ENCODE assay signal across 8 cellular contexts in the genomic region with DNA sequence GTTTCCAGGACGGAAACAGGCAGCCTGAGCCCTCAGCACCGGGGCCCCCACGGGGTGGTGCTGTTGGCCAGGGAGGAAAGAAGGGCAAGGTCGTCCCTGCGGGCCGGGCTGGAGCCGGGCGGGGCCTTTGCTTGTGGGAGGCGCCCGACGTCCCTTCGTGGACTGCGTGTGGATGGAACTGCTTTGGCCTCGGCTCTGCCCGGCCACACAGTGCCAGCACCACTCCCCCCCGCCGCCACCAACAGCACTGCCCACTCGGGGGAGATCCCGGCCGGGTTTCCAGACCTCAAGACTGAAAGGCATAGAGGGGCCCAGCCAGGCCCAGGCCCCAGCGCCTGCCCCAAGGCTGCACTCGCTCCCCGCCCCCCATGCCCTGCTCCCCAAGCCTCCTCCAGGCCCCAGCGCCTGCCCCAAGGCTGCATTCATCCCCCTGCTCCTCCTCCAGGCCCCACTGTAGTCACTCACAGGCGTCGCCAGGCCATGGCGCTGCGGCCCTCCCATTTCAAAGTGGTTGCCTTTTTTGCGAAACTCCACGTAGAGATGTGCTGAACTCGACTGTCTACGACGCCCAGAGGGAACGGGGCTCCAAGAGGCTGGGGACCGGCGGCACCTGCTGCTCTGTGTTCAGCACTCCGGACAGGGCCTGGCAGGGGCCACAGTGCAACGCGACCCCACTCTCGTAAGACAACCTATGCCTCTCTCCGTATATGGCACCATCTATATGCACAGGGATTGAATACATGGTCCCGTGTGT. TPM values are rescaled to one million over a fixed set of nuclear protein-coding genes. Genes with fewer than 3 reads are reported as not detected.
DNase-seq lines count a peak whose midpoint lies in the region; ATAC-seq and TF ChIP-seq lines count a peak whose summit lies in the region.

No MANE protein-coding gene starts in this region.

- H3K56ac ChIP-seq in mesendoderm (ENCODE audit: low read length), result peak overlapping the region; percentile 76

- no peaks in the 10 kb centered on the region for H3K27me3 Mint-ChIP-seq in activated CD4-positive, alpha-beta T cell treated with anti-CD3 and anti-CD28 coated beads, Interleukin-2, amount 10 ng/mL, durations not matched to agents 7 days and 5 days
- peaks cover 22% of the 10 kb centered on the region for H3K27me3 Mint-ChIP-seq in endothelial cell (ENCODE audit: unreplicated experiment)

- H2BK5ac ChIP-seq in mesendoderm (ENCODE audit: low read length), result no peak overlapping the region

- H3K27me3 ChIP-seq in mesendoderm (ENCODE audit: insufficient read depth, low read length, poor library complexity), result no peaks in the 10 kb centered on the region

- no peak overlapping the region for H3K27ac Mint-ChIP-seq in activated CD4-positive, alpha-beta T cell treated with anti-CD3 and anti-CD28 coated beads, Interleukin-2, amount 10 ng/mL, durations not matched to agents 7 days and 5 days
- no peak overlapping the region for H3K27ac Mint-ChIP-seq in endothelial cell (ENCODE audit: unreplicated experiment)

- peak overlapping the region; percentile 36 for H3K9ac ChIP-seq in mesendoderm (ENCODE audit: low read length)

- no peak overlapping the region for H3K27ac ChIP-seq in mesendoderm (ENCODE audit: low read depth, low read length)

- no peak overlapping the region for H3K4me3 Mint-ChIP-seq in activated CD4-positive, alpha-beta T cell treated with anti-CD3 and anti-CD28 coated beads, Interleukin-2, amount 10 ng/mL, durations not matched to agents 7 days and 5 days
- H3K4me3 Mint-ChIP-seq in endothelial cell (ENCODE audit: unreplicated experiment), result no peak overlapping the region

- H2BK15ac ChIP-seq in mesendoderm (replicated peaks; ENCODE audit: low read depth), result no peak overlapping the region

- no peak overlapping the region for H3K23ac ChIP-seq in mesendoderm (ENCODE audit: low read length)

- H2BK120ac ChIP-seq in mesendoderm (ENCODE audit: low read depth, low read length), result no peak overlapping the region

- DNase-seq in DMS153 (lab: John Stamatoyannopoulos, UW) (peak; percentile 25), NCI-H1694 (lab: John Stamatoyannopoulos, UW) (peak; percentile 26), endothelial cell (ENCODE audit: low spot score) (peak; percentile 68), mesendoderm (peak; percentile 77), NCI-H446 treated with DMSO at 0.1 percent for 48 hours (lab: John Stamatoyannopoulos, UW) (no peak)
- peak; percentile 50 for DNase-seq in activated CD4-positive, alpha-beta T cell treated with anti-CD3 and anti-CD28 coated beads, Interleukin-2, amount 10 ng/mL, durations not matched to agents 7 days and 5 days
- peak; percentile 44 for DNase-seq in stimulated activated CD8-positive, alpha-beta memory T cell treated with anti-CD3 and anti-CD28 coated beads, Interleukin-4, amount 100 ng/mL, for 24 hours (ENCODE audit: low read depth)

- peak; percentile 76 for ATAC-seq in GM21619 (IDR thresholded peaks at IDR 0.05; ENCODE audit: unreplicated experiment)

- TF ChIP-seq CTCF in endothelial cell (IDR thresholded peaks at IDR 0.05; ENCODE audit: unreplicated experiment), result no peak

- no peaks in the 10 kb centered on the region for H3K79me2 ChIP-seq in mesendoderm (ENCODE audit: control insufficient read depth, insufficient read depth, low read length)

- POLR2A ChIA-PET in activated CD4-positive, alpha-beta T cell treated with anti-CD3 and anti-CD28 coated beads, Interleukin-2, amount 10 ng/mL, durations not matched to agents 7 days and 5 days (lab: Charles Lee), result no interaction called here

- no peak overlapping the region for H2AK5ac ChIP-seq in mesendoderm (ENCODE audit: low read length)

- no peak overlapping the region for H3K18ac ChIP-seq in mesendoderm (ENCODE audit: low read length)

- H4K8ac ChIP-seq in mesendoderm (ENCODE audit: low read depth, low read length), result no peak overlapping the region

- no peaks in the 10 kb centered on the region for H3K4me1 ChIP-seq in mesendoderm (ENCODE audit: control insufficient read depth, low read depth, low read length)

- no peak overlapping the region for H3K4ac ChIP-seq in mesendoderm (ENCODE audit: low read depth, low read length)

- H3K4me3 ChIP-seq in mesendoderm (ENCODE audit: low read length), result no peak overlapping the region

- no peaks in the 10 kb centered on the region for H3K36me3 ChIP-seq in mesendoderm (ENCODE audit: control insufficient read depth, insufficient read depth, low read length)

- H4K5ac ChIP-seq in mesendoderm (ENCODE audit: low read length), result no peak overlapping the region

- no CpG with 5 or more reads among the region's 42 CpGs for WGBS in mesendoderm (ENCODE audit: extremely low coverage, insufficient coverage, low lambda C conversion rate)

- H3K4me1 Mint-ChIP-seq in activated CD4-positive, alpha-beta T cell treated with anti-CD3 and anti-CD28 coated beads, Interleukin-2, amount 10 ng/mL, durations not matched to agents 7 days and 5 days, result peaks cover 5% of the 10 kb centered on the region
- no peaks in the 10 kb centered on the region for H3K4me1 Mint-ChIP-seq in endothelial cell (ENCODE audit: unreplicated experiment)

- H3K79me1 ChIP-seq in mesendoderm (ENCODE audit: low read length), result no peaks in the 10 kb centered on the region

- H3K4me2 ChIP-seq in mesendoderm (ENCODE audit: low read length), result peak overlapping the region; percentile 15

- H3K9me3 Mint-ChIP-seq in activated CD4-positive, alpha-beta T cell treated with anti-CD3 and anti-CD28 coated beads, Interleukin-2, amount 10 ng/mL, durations not matched to agents 7 days and 5 days, result peaks cover 2% of the 10 kb centered on the region
- peaks cover 5% of the 10 kb centered on the region for H3K9me3 Mint-ChIP-seq in endothelial cell (ENCODE audit: unreplicated experiment)

- CTCF ChIA-PET in activated CD4-positive, alpha-beta T cell treated with anti-CD3 and anti-CD28 coated beads, Interleukin-2, amount 10 ng/mL, durations not matched to agents 7 days and 5 days (lab: Charles Lee), result interaction anchor here (1.0 kb wide), 1 partner anchor 20 kb away, joined by 3 read pairs; no protein-coding TSS in a partner anchor

- H3K36me3 Mint-ChIP-seq in activated CD4-positive, alpha-beta T cell treated with anti-CD3 and anti-CD28 coated beads, Interleukin-2, amount 10 ng/mL, durations not matched to agents 7 days and 5 days (ENCODE audit: low read depth), result peaks cover 19% of the 10 kb centered on the region
- peaks cover 24% of the 10 kb centered on the region for H3K36me3 Mint-ChIP-seq in endothelial cell (ENCODE audit: low read depth, unreplicated experiment)

RNA-seq across cellular contexts. Expression of a gene that starts 22.5 kb away (rescaled TPM):
- 1 to 10 TPM; 7.3 to 9.8 TPM for total RNA-seq in activated CD4-positive, alpha-beta T cell treated with anti-CD3 and anti-CD28 coated beads, Interleukin-2, amount 10 ng/mL, durations not matched to agents 7 days and 5 days
- total RNA-seq in endothelial cell (ENCODE audit: unreplicated experiment), result 1.5 TPM
- polyA plus RNA-seq in mesendoderm (2013, experiment 1 of 2), result 0.20 TPM
- 0.07 TPM for polyA plus RNA-seq in mesendoderm (2013, experiment 2 of 2)
